19 cellular contexts compared by ENCODE assay signal in the genomic region with DNA sequence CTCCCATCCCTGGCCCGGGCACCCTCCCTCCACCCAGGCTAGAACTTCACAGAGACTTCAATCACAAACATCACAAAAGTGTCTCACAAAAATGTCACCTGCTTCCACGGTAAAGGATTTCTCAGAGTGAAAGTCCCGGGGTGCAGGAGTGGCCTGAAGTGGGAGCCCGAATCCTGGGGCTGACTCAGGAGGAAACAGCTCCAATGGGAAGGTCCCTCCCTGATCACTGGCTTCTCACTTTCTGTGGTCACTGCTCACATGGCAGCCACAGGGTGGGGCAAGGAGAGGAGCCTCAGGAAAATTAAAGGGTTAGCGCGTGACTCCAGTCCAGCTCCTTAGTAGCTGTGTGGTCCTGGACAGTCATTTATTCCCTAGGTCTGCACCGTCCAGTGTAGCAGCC.
DNase-seq lines count a peak whose midpoint lies in the region; ATAC-seq, FAIRE-seq and TF ChIP-seq lines count a peak whose summit lies in the region.
"Had no signal": no experiment of that assay in that cellular context is flagged by ENCODE, and none has a peak within 500 bp of the region (broad histone marks: within the 10 kb centered on the region; RNA-seq: fewer than 3 reads in every experiment).

No MANE protein-coding gene starts in this region.

- H3K9me3 ChIP-seq in hepatocyte (ENCODE audit: low read depth) (no peaks in the 10 kb centered on the region), small intestine (ENCODE audit: control insufficient read depth, low read depth) (no peaks in the 10 kb centered on the region), osteoblast (ENCODE audit: low read depth, low read length) (no peaks in the 10 kb centered on the region)
- H3K9me3 ChIP-seq: BE2C had no signal

- no peak for TF ChIP-seq CTCF in hepatocyte (IDR thresholded peaks at IDR 0.05; ENCODE audit: poor library complexity)
- no peak for TF ChIP-seq CTCF in osteoblast (IDR thresholded peaks at IDR 0.05; ENCODE audit: extremely low read depth, low read depth, low read length)
- no peak for TF ChIP-seq CTCF in omental fat pad (IDR thresholded peaks at IDR 0.05)

- H3K27ac ChIP-seq in hepatocyte = peak overlapping the region; percentile 68
- H3K27ac ChIP-seq in small intestine (ENCODE audit: low read depth in 1 of 2, low read length in 1 of 2) = peak overlapping the region in 1 of 2 donors; percentile 80
- H3K27ac ChIP-seq in osteoblast (ENCODE audit: low read depth, low read length) = no peak overlapping the region
- H3K27ac ChIP-seq: C4-2B, HL-60 had no signal

- no peaks in the 10 kb centered on the region for H4K20me1 ChIP-seq in hepatocyte (ENCODE audit: insufficient read depth, poor library complexity, severe bottlenecking)
- H4K20me1 ChIP-seq in osteoblast (ENCODE audit: insufficient read depth, low read length) = no peaks in the 10 kb centered on the region

- DNase-seq in AG20443 (ENCODE audit: low spot score) (peak; percentile 14), LoVo (ENCODE audit: low spot score) (peak; percentile 2), hepatocyte (ENCODE audit: low spot score) (peak; percentile 19), small intestine (peak; percentile 55), amniotic stem cell (lab: John Stamatoyannopoulos, UW) (no peak), osteoblast (ENCODE audit: insufficient read length, low spot score, missing footprints) (no peak), omental fat pad (ENCODE audit: low spot score) (no peak)
- DNase-seq: BE2C; CD4-positive, alpha-beta memory T cell; DMS79 treated with DMSO at 0.1 percent for 48 hours; GDM1; HCEC 1CT; HFFc6; IMR-90 had no signal

- no peak for FAIRE-seq in small intestine (lab: Jason Lieb, UNC)
- FAIRE-seq: A204.1, GM12892 had no signal

- 84% methylated on average over 7 of the region's 7 CpGs for WGBS in hepatocyte (ENCODE audit: low lambda C conversion rate, missing lambda C conversion rate)
- WGBS in small intestine, 3 donors = 29 to 64% (median 40%) methylated on average over 7 of the region's 7 CpGs

- H3K36me3 ChIP-seq in hepatocyte (replicated peaks; ENCODE audit: insufficient read depth, low read depth) = no peaks in the 10 kb centered on the region
- no peaks in the 10 kb centered on the region for H3K36me3 ChIP-seq in small intestine (ENCODE audit: control insufficient read depth in 2 of 2, insufficient read depth in 2 of 2, low read length in 2 of 2)
- no peaks in the 10 kb centered on the region for H3K36me3 ChIP-seq in osteoblast (ENCODE audit: insufficient read depth, low read length)
- H3K36me3 ChIP-seq: BE2C had no signal

- H3K9me2 ChIP-seq in hepatocyte (replicated peaks; ENCODE audit: insufficient read depth) = no peaks in the 10 kb centered on the region

- H3K4me1 ChIP-seq in hepatocyte (ENCODE audit: insufficient read depth) (no peaks in the 10 kb centered on the region), small intestine (ENCODE audit: control insufficient read depth in 2 of 2, insufficient read depth in 1 of 2, low read depth in 1 of 2, low read length in 1 of 2) (no peaks in the 10 kb centered on the region), osteoblast (ENCODE audit: insufficient read depth, low read length) (no peaks in the 10 kb centered on the region)
- H3K4me1 ChIP-seq: BE2C had no signal

- H3K27me3 ChIP-seq in hepatocyte (no peaks in the 10 kb centered on the region), small intestine (ENCODE audit: control insufficient read depth in 2 of 2, insufficient read depth in 2 of 2, low read length in 2 of 2) (no peaks in the 10 kb centered on the region), osteoblast (ENCODE audit: insufficient read depth, low read length) (no peaks in the 10 kb centered on the region)
- H3K27me3 ChIP-seq: BE2C had no signal

- H3K4me2 ChIP-seq in hepatocyte (no peak overlapping the region), osteoblast (ENCODE audit: insufficient read depth, low read length) (no peak overlapping the region)

- no peak overlapping the region for H2AFZ ChIP-seq in hepatocyte
- no peak overlapping the region for H2AFZ ChIP-seq in osteoblast (ENCODE audit: low read length)

- ATAC-seq in SK-N-SH treated with all-trans-retinoic acid at 6 μM for 48 hours = no peak
- no peak for ATAC-seq in omental fat pad (ENCODE audit: low FRiP score)

- no peaks in the 10 kb centered on the region for H3K79me2 ChIP-seq in hepatocyte
- no peaks in the 10 kb centered on the region for H3K79me2 ChIP-seq in osteoblast (ENCODE audit: insufficient read depth, low read length)

- H3K4me3 ChIP-seq in hepatocyte (no peak overlapping the region), small intestine (ENCODE audit: low read depth in 1 of 2, low read length in 2 of 2) (no peak overlapping the region), osteoblast (ENCODE audit: insufficient read depth, low read length) (no peak overlapping the region)

TF ChIP-seq in SK-N-SH treated with all-trans-retinoic acid at 6 μM for 48 hours, 23 proteins besides CTCF, POLR2A, EP300 and RAD21 (continues in another document):
- no peak for TF ChIP-seq ZNF8 (CRISPR knock-in tag; IDR thresholded peaks at IDR 0.05)
- TF ChIP-seq POU6F1 (CRISPR knock-in tag; IDR thresholded peaks at IDR 0.05; ENCODE audit: borderline replicate concordance, low read depth) = no peak
- no peak for TF ChIP-seq PATZ1 (CRISPR knock-in tag; IDR thresholded peaks at IDR 0.05; ENCODE audit: borderline replicate concordance)
- no peak for TF ChIP-seq OSR1 (CRISPR knock-in tag; IDR thresholded peaks at IDR 0.05)
- TF ChIP-seq ARNTL (CRISPR knock-in tag; IDR thresholded peaks at IDR 0.05; ENCODE audit: borderline replicate concordance, low read depth) = no peak
- TF ChIP-seq TSHZ2 (CRISPR knock-in tag; IDR thresholded peaks at IDR 0.05) = no peak
- no peak for TF ChIP-seq CREB5 (CRISPR knock-in tag; IDR thresholded peaks at IDR 0.05; ENCODE audit: low read depth)
- TF ChIP-seq ZNF70 (CRISPR knock-in tag; IDR thresholded peaks at IDR 0.05) = no peak
- no peak for TF ChIP-seq PPARA (CRISPR knock-in tag; IDR thresholded peaks at IDR 0.05; ENCODE audit: borderline replicate concordance)
- TF ChIP-seq ZFP30 (CRISPR knock-in tag; IDR thresholded peaks at IDR 0.05) = no peak

Comparison
In these comparisons a context has a peak if more than half of its experiments do, and no peak if none do; other contexts are left out.
1. DNase-seq: peak in AG20443 (single experiment), LoVo (single experiment), hepatocyte (single experiment) and small intestine (single experiment); none in amniotic stem cell (single experiment), osteoblast (single experiment) and omental fat pad (single experiment).